8 cellular contexts compared by ENCODE assay signal in the genomic region with DNA sequence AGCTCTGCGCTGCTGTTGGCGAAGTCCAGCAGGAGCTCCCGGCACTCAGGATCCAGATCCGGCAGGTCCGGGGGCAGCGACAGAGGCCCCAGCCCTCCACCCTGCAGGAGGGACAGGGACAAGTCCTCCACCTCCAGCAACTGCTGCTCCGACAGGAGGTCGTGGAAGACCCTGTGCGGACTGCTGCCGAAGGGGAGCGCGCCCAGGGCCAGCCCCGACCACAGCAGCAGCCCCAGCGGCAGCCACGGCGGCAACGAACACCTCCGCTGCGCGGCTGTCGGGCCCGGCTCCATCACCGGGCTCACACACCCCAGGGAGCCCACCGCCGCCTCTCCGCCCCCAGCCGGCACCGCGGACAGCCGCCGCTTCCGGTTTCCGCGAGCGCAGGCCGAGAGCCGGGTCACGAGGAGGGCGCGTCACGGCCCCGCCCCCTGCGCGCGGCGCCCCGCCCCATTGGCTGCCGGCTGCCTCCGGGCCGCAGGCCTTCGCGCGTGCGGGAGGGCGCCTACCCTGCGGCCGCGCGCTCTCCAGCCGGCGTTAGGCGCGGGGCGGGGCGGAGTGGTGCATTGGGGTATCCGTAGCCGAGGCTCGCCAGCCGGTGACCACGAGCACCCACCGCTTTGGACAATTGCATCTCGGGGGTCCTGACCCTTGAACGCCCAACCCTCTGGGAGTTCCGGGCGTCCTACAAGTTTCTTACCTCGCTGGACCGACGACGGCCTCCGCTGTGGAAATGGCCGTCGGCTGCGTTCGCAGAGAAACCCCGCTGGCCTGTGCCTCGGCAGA. TPM values are rescaled to one million over a fixed set of nuclear protein-coding genes. Genes with fewer than 3 reads are reported as not detected.
DNase-seq lines count a peak whose midpoint lies in the region; ATAC-seq and TF ChIP-seq lines count a peak whose summit lies in the region.

A gene with protein sequence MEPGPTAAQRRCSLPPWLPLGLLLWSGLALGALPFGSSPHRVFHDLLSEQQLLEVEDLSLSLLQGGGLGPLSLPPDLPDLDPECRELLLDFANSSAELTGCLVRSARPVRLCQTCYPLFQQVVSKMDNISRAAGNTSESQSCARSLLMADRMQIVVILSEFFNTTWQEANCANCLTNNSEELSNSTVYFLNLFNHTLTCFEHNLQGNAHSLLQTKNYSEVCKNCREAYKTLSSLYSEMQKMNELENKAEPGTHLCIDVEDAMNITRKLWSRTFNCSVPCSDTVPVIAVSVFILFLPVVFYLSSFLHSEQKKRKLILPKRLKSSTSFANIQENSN (minus strand): TSS at position 383 of the 786 bp plus-strand sequence. CDS start 90 bp downstream, at position 293.

- ATAC-seq in HG02759 (IDR thresholded peaks at IDR 0.05; ENCODE audit: unreplicated experiment) (peak; percentile 98), heart left ventricle (peak; percentile 96 to 100 (median 99))

- H3K36me3 Mint-ChIP-seq in progenitor cell of endocrine pancreas (ENCODE audit: insufficient read depth) = peaks cover 2% of the 10 kb centered on the region

- H3K4me3 Mint-ChIP-seq in progenitor cell of endocrine pancreas (ENCODE audit: low read depth) = peak within 1 kb of the TSS; percentile 80

- H3K27me3 Mint-ChIP-seq in progenitor cell of endocrine pancreas = peaks cover 20% of the 10 kb centered on the region

- no peak for TF ChIP-seq CTCF in GM12875 (IDR thresholded peaks at IDR 0.05; ENCODE audit: borderline replicate concordance, insufficient read depth, low read depth, low read length)
- no peak for TF ChIP-seq CTCF in adrenal gland (IDR thresholded peaks at IDR 0.05)
- TF ChIP-seq CTCF in heart left ventricle (IDR thresholded peaks at IDR 0.05) = no peak
- TF ChIP-seq CTCF in progenitor cell of endocrine pancreas (IDR thresholded peaks at IDR 0.05; ENCODE audit: unreplicated experiment) = no peak

- H3K4me1 Mint-ChIP-seq in progenitor cell of endocrine pancreas (ENCODE audit: low read depth) = peaks cover 10% of the 10 kb centered on the region

- H3K27ac Mint-ChIP-seq in progenitor cell of endocrine pancreas = peak within 1 kb of the TSS; percentile 92

- H3K27me3 ChIP-seq in adrenal gland = no peaks in the 10 kb centered on the region
- H3K27me3 ChIP-seq in heart left ventricle = no peaks in the 10 kb centered on the region

- H3K36me3 ChIP-seq in adrenal gland (replicated peaks in 1 of 2) (no peaks in the 10 kb centered on the region), heart left ventricle (no peaks in the 10 kb centered on the region)

- H3K4me3 ChIP-seq in GM12875 (ENCODE audit: low read depth, low read length) = peak within 1 kb of the TSS; percentile 75
- H3K4me3 ChIP-seq in adrenal gland = peak within 1 kb of the TSS; percentile 59 to 97 (median 82)
- peak within 1 kb of the TSS; percentile 56 to 100 (median 96) for H3K4me3 ChIP-seq in heart left ventricle

- intact Hi-C loops in adrenal gland (cut with DNase I) = no loop called here
- intact Hi-C loops in heart left ventricle (cut with DNase I) = loop anchor here in 3 of 10 donors (2.0 to 10.0 kb wide), 3 partner anchors 110 to 186 kb away; a partner anchor contains a TSS

- H3K4me1 ChIP-seq in adrenal gland (replicated peaks in 1 of 2) (peaks cover 5 to 26% of the 10 kb centered on the region in 2 donors), heart left ventricle (peaks cover 0 to 18% (median 14%) of the 10 kb centered on the region in 12 donors)

- WGBS in adrenal gland, 4 donors = 0 to 2% (median 1%) methylated on average over 15 to 86 of the region's 86 CpGs
- 0 to 1% (median 0%) methylated on average over 30 to 86 of the region's 86 CpGs for WGBS in heart left ventricle, 4 donors

- TF ChIP-seq POLR2A in adrenal gland (IDR thresholded peaks at IDR 0.05) = peak; percentile 65 to 87
- TF ChIP-seq POLR2A in heart left ventricle (IDR thresholded peaks at IDR 0.05) = peak in 1 of 2 donors; percentile 89

- H3K9me3 ChIP-seq in adrenal gland (replicated peaks in 1 of 3) = no peaks in the 10 kb centered on the region
- H3K9me3 ChIP-seq in heart left ventricle = no peaks in the 10 kb centered on the region

- no peaks in the 10 kb centered on the region for H3K9me3 Mint-ChIP-seq in progenitor cell of endocrine pancreas (ENCODE audit: low read depth)

- H3K27ac ChIP-seq in adrenal gland = peak within 1 kb of the TSS in 4 of 5 donors; percentile 67 to 93 (median 80)
- peak within 1 kb of the TSS in 11 of 12 donors; percentile 70 to 91 (median 84) for H3K27ac ChIP-seq in heart left ventricle

- DNase-seq in NCI-H1417 (lab: John Stamatoyannopoulos, UW) = peak; percentile 91 to 95 (median 93)
- DNase-seq in T-helper 1 cell = peak; percentile 88 to 95 (median 90)
- peak; percentile 86 to 94 (median 91) for DNase-seq in adrenal gland
- DNase-seq in heart left ventricle = peak; percentile 91 to 97 (median 93)
- DNase-seq in progenitor cell of endocrine pancreas (ENCODE audit: low spot score, unreplicated experiment) = peak; percentile 91
- DNase-seq in ureter (ENCODE audit: low spot score) = peak; percentile 92

RNA-seq across cellular contexts. Expression of the gene that starts here (rescaled TPM):
- total RNA-seq in adrenal gland = 100 to 1,000 TPM in 1 of 8 donors, 10 to 100 TPM in 7; 45.6 to 510 (median 67.0) TPM
- 10 to 100 TPM; 15.6 to 64.5 (median 16.9) TPM for polyA plus RNA-seq in adrenal gland
- 10 to 100 TPM; 29.3 to 69.3 (median 45.3) TPM for total RNA-seq in heart left ventricle
- 10 to 100 TPM; 19.0 to 30.1 TPM for polyA plus RNA-seq in heart left ventricle
- total RNA-seq in progenitor cell of endocrine pancreas = 8.2 and 11.8 TPM in 2 replicates
- 40.3 TPM for total RNA-seq in ureter

Comparison
In these comparisons a context has a peak if more than half of its experiments do, and no peak if none do; other contexts are left out.
1. Peak in every context shown above with its lines: DNase-seq, ATAC-seq, H3K4me3 ChIP-seq and H3K27ac ChIP-seq.